In the genomic region with DNA sequence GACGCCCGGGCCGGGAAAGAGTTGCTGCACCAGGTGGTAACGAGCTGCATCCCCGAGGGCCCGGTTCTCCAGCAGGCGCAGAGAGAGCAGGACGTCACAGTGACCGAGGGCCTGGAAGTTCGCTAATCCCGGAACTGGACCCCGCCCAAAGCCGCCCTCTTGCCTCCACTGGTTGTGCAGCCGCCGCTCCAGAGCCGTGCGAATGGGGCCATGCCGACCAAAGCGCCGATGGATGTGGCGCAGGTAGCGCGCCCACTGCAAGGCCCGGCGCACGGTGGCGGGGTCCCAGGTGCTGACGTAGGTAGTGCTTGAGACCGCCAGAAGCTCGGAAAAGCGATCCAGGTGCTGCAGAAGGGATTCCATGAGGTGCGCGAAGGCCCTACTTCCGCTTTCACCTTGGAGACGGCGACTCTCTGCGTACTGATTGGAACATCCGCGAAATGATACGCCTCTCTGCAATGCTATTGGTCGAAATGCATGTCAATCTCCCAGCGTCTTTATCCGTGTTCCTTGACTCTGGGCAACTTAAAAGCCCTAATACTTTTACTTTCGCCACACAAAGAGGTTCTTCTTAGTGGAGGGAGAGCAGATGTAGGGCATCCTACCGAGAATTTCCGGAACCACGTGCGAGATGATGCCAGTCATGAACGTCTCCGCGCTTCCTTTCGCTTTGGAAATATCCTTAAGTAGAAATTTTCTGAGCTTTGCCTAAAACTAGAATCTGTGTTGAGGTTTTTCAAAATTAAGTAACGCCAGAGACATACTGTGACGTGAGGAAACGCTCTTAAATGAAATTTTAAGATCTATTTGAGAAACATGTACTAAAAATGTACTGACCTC, we compare ENCODE assay signal across 1 cellular context.
TF ChIP-seq lines count a peak whose summit lies in the region.

A gene with protein sequence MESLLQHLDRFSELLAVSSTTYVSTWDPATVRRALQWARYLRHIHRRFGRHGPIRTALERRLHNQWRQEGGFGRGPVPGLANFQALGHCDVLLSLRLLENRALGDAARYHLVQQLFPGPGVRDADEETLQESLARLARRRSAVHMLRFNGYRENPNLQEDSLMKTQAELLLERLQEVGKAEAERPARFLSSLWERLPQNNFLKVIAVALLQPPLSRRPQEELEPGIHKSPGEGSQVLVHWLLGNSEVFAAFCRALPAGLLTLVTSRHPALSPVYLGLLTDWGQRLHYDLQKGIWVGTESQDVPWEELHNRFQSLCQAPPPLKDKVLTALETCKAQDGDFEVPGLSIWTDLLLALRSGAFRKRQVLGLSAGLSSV (minus strand): TSS at position 376 of the 840 bp plus-strand sequence. CDS start 13 bp downstream, at position 363.

TF ChIP-seq in HepG2, 621 proteins besides CTCF, POLR2A, EP300 and RAD21 (continued from another document and continues in another):
- TF ChIP-seq, protein P1, sequence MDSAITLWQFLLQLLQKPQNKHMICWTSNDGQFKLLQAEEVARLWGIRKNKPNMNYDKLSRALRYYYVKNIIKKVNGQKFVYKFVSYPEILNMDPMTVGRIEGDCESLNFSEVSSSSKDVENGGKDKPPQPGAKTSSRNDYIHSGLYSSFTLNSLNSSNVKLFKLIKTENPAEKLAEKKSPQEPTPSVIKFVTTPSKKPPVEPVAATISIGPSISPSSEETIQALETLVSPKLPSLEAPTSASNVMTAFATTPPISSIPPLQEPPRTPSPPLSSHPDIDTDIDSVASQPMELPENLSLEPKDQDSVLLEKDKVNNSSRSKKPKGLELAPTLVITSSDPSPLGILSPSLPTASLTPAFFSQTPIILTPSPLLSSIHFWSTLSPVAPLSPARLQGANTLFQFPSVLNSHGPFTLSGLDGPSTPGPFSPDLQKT (CRISPR knock-in tag; IDR thresholded peaks at IDR 0.05; ENCODE audit: borderline replicate concordance): no peak
- TF ChIP-seq ZNF614 (CRISPR knock-in tag; IDR thresholded peaks at IDR 0.05; ENCODE audit: borderline replicate concordance): no peak
- TF ChIP-seq TOPORS (CRISPR knock-in tag; IDR thresholded peaks at IDR 0.05): 0 out of 2 replicates have a peak, but pooled peaks have one; percentile 9
- TF ChIP-seq, protein P2, sequence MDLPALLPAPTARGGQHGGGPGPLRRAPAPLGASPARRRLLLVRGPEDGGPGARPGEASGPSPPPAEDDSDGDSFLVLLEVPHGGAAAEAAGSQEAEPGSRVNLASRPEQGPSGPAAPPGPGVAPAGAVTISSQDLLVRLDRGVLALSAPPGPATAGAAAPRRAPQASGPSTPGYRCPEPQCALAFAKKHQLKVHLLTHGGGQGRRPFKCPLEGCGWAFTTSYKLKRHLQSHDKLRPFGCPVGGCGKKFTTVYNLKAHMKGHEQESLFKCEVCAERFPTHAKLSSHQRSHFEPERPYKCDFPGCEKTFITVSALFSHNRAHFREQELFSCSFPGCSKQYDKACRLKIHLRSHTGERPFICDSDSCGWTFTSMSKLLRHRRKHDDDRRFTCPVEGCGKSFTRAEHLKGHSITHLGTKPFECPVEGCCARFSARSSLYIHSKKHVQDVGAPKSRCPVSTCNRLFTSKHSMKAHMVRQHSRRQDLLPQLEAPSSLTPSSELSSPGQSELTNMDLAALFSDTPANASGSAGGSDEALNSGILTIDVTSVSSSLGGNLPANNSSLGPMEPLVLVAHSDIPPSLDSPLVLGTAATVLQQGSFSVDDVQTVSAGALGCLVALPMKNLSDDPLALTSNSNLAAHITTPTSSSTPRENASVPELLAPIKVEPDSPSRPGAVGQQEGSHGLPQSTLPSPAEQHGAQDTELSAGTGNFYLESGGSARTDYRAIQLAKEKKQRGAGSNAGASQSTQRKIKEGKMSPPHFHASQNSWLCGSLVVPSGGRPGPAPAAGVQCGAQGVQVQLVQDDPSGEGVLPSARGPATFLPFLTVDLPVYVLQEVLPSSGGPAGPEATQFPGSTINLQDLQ (CRISPR knock-in tag; IDR thresholded peaks at IDR 0.05): no peak
- TF ChIP-seq, protein P3, sequence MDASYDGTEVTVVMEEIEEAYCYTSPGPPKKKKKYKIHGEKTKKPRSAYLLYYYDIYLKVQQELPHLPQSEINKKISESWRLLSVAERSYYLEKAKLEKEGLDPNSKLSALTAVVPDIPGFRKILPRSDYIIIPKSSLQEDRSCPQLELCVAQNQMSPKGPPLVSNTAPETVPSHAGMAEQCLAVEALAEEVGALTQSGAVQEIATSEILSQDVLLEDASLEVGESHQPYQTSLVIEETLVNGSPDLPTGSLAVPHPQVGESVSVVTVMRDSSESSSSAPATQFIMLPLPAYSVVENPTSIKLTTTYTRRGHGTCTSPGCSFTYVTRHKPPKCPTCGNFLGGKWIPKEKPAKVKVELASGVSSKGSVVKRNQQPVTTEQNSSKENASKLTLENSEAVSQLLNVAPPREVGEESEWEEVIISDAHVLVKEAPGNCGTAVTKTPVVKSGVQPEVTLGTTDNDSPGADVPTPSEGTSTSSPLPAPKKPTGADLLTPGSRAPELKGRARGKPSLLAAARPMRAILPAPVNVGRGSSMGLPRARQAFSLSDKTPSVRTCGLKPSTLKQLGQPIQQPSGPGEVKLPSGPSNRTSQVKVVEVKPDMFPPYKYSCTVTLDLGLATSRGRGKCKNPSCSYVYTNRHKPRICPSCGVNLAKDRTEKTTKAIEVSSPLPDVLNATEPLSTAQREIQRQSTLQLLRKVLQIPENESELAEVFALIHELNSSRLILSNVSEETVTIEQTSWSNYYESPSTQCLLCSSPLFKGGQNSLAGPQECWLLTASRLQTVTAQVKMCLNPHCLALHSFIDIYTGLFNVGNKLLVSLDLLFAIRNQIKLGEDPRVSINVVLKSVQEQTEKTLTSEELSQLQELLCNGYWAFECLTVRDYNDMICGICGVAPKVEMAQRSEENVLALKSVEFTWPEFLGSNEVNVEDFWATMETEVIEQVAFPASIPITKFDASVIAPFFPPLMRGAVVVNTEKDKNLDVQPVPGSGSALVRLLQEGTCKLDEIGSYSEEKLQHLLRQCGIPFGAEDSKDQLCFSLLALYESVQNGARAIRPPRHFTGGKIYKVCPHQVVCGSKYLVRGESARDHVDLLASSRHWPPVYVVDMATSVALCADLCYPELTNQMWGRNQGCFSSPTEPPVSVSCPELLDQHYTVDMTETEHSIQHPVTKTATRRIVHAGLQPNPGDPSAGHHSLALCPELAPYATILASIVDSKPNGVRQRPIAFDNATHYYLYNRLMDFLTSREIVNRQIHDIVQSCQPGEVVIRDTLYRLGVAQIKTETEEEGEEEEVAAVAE (CRISPR knock-in tag; IDR thresholded peaks at IDR 0.05; ENCODE audit: borderline replicate concordance): peak; percentile 21; the same call in 1 of the 2 replicates
- no peak for TF ChIP-seq SRSF9 (IDR thresholded peaks at IDR 0.05; ENCODE audit: borderline replicate concordance, insufficient read depth, low read depth, low read length, poor library complexity, severe bottlenecking)
- no peak for TF ChIP-seq ZNF616 (CRISPR knock-in tag; IDR thresholded peaks at IDR 0.05; ENCODE audit: low read depth)
- TF ChIP-seq NCOA5 (CRISPR knock-in tag; IDR thresholded peaks at IDR 0.05): no peak
- peak; percentile 62; the same call in 1 of the 2 replicates for TF ChIP-seq KMT2A (CRISPR knock-in tag; IDR thresholded peaks at IDR 0.05)
- TF ChIP-seq, protein P4, sequence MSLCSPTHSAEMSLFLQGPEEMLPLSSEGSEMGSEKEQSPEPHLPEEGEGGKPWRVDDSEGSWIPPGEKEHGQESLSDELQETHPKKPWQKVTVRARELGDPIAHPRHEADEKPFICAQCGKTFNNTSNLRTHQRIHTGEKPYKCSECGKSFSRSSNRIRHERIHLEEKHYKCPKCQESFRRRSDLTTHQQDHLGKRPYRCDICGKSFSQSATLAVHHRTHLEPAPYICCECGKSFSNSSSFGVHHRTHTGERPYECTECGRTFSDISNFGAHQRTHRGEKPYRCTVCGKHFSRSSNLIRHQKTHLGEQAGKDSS (CRISPR knock-in tag; IDR thresholded peaks at IDR 0.05; ENCODE audit: borderline replicate concordance, low read depth): peak; percentile 25; the same call in 1 of the 2 replicates
- TF ChIP-seq, protein P5, sequence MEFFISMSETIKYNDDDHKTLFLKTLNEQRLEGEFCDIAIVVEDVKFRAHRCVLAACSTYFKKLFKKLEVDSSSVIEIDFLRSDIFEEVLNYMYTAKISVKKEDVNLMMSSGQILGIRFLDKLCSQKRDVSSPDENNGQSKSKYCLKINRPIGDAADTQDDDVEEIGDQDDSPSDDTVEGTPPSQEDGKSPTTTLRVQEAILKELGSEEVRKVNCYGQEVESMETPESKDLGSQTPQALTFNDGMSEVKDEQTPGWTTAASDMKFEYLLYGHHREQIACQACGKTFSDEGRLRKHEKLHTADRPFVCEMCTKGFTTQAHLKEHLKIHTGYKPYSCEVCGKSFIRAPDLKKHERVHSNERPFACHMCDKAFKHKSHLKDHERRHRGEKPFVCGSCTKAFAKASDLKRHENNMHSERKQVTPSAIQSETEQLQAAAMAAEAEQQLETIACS (CRISPR knock-in tag; IDR thresholded peaks at IDR 0.05): 0 out of 2 replicates have a peak, but pooled peaks have one; percentile 12
- TF ChIP-seq, protein P6, sequence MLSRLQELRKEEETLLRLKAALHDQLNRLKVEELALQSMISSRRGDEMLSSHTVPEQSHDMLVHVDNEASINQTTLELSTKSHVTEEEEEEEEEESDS (CRISPR knock-in tag; IDR thresholded peaks at IDR 0.05; ENCODE audit: borderline replicate concordance): no peak
- TF ChIP-seq ZNF10 (CRISPR knock-in tag; IDR thresholded peaks at IDR 0.05; ENCODE audit: borderline replicate concordance, low read depth): no peak
- TF ChIP-seq RBAK (CRISPR knock-in tag; IDR thresholded peaks at IDR 0.05): no peak
- TF ChIP-seq SRSF4 (IDR thresholded peaks at IDR 0.05; ENCODE audit: low read depth, low read length, poor library complexity, severe bottlenecking): no peak
- TF ChIP-seq ZNF44 (CRISPR knock-in tag; IDR thresholded peaks at IDR 0.05): peak; percentile 93
- peak; percentile 37 for TF ChIP-seq SRSF1 (optimal IDR thresholded peaks at IDR 0.05; ENCODE audit: low read depth, low read length)
- TF ChIP-seq ZNF224 (CRISPR knock-in tag; IDR thresholded peaks at IDR 0.05): 0 out of 2 replicates have a peak, but pooled peaks have one; percentile 1
- no peak for TF ChIP-seq NFE2L1 (CRISPR knock-in tag; IDR thresholded peaks at IDR 0.05; ENCODE audit: borderline replicate concordance)
- TF ChIP-seq ADNP (CRISPR knock-in tag; IDR thresholded peaks at IDR 0.05): no peak
- peak; percentile 90 for TF ChIP-seq ZNF761 (CRISPR knock-in tag; conservative IDR thresholded peaks at IDR 0.05)
- no peak for TF ChIP-seq SMARCE1 (IDR thresholded peaks at IDR 0.05; ENCODE audit: borderline replicate concordance)
- TF ChIP-seq TEAD2 (CRISPR knock-in tag; IDR thresholded peaks at IDR 0.05): no peak
- TF ChIP-seq CEBPB (IDR thresholded peaks at IDR 0.05; ENCODE audit: borderline replicate concordance, low read depth, low read length): no peak
- no peak for TF ChIP-seq ZNF569 (CRISPR knock-in tag; IDR thresholded peaks at IDR 0.05; ENCODE audit: borderline replicate concordance)
- no peak for TF ChIP-seq ZNF549 (CRISPR knock-in tag; IDR thresholded peaks at IDR 0.05)
- no peak for TF ChIP-seq SAFB2 (CRISPR knock-in tag; IDR thresholded peaks at IDR 0.05; ENCODE audit: borderline replicate concordance, low read depth)
- TF ChIP-seq ZNF788 (CRISPR knock-in tag; IDR thresholded peaks at IDR 0.05; ENCODE audit: borderline replicate concordance): 0 out of 2 replicates have a peak, but pooled peaks have one; percentile 34
- TF ChIP-seq ZFP1 (CRISPR knock-in tag; IDR thresholded peaks at IDR 0.05): 0 out of 2 replicates have a peak, but pooled peaks have one; percentile 48
- peak; percentile 32; the same call in 1 of the 2 replicates for TF ChIP-seq SP4 (CRISPR knock-in tag; IDR thresholded peaks at IDR 0.05)
- no peak for TF ChIP-seq ZNF382 (CRISPR knock-in tag; IDR thresholded peaks at IDR 0.05; ENCODE audit: borderline replicate concordance)
- TF ChIP-seq, protein P7, sequence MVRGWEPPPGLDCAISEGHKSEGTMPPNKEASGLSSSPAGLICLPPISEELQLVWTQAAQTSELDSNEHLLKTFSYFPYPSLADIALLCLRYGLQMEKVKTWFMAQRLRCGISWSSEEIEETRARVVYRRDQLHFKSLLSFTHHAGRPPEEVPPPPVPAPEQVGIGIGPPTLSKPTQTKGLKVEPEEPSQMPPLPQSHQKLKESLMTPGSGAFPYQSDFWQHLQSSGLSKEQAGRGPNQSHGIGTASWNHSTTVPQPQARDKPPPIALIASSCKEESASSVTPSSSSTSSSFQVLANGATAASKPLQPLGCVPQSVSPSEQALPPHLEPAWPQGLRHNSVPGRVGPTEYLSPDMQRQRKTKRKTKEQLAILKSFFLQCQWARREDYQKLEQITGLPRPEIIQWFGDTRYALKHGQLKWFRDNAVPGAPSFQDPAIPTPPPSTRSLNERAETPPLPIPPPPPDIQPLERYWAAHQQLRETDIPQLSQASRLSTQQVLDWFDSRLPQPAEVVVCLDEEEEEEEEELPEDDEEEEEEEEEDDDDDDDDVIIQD (CRISPR knock-in tag; IDR thresholded peaks at IDR 0.05; ENCODE audit: low read depth): no peak
- TF ChIP-seq, protein P8, sequence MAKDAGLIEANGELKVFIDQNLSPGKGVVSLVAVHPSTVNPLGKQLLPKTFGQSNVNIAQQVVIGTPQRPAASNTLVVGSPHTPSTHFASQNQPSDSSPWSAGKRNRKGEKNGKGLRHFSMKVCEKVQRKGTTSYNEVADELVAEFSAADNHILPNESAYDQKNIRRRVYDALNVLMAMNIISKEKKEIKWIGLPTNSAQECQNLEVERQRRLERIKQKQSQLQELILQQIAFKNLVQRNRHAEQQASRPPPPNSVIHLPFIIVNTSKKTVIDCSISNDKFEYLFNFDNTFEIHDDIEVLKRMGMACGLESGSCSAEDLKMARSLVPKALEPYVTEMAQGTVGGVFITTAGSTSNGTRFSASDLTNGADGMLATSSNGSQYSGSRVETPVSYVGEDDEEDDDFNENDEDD (CRISPR knock-in tag; IDR thresholded peaks at IDR 0.05; ENCODE audit: borderline replicate concordance): no peak
- TF ChIP-seq SMAD1 (CRISPR knock-in tag; IDR thresholded peaks at IDR 0.05; ENCODE audit: borderline replicate concordance, low read depth): no peak
- TF ChIP-seq, protein P9, sequence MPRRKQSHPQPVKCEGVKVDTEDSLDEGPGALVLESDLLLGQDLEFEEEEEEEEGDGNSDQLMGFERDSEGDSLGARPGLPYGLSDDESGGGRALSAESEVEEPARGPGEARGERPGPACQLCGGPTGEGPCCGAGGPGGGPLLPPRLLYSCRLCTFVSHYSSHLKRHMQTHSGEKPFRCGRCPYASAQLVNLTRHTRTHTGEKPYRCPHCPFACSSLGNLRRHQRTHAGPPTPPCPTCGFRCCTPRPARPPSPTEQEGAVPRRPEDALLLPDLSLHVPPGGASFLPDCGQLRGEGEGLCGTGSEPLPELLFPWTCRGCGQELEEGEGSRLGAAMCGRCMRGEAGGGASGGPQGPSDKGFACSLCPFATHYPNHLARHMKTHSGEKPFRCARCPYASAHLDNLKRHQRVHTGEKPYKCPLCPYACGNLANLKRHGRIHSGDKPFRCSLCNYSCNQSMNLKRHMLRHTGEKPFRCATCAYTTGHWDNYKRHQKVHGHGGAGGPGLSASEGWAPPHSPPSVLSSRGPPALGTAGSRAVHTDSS (CRISPR knock-in tag; conservative IDR thresholded peaks at IDR 0.05): no peak
- TF ChIP-seq, protein P10, sequence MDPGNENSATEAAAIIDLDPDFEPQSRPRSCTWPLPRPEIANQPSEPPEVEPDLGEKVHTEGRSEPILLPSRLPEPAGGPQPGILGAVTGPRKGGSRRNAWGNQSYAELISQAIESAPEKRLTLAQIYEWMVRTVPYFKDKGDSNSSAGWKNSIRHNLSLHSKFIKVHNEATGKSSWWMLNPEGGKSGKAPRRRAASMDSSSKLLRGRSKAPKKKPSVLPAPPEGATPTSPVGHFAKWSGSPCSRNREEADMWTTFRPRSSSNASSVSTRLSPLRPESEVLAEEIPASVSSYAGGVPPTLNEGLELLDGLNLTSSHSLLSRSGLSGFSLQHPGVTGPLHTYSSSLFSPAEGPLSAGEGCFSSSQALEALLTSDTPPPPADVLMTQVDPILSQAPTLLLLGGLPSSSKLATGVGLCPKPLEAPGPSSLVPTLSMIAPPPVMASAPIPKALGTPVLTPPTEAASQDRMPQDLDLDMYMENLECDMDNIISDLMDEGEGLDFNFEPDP (CRISPR knock-in tag; conservative IDR thresholded peaks at IDR 0.05): no peak
- no peak for TF ChIP-seq SNAI1 (CRISPR knock-in tag; IDR thresholded peaks at IDR 0.05; ENCODE audit: borderline replicate concordance)
- no peak for TF ChIP-seq WIZ (CRISPR knock-in tag; IDR thresholded peaks at IDR 0.05)
- TF ChIP-seq ZMYM4 (CRISPR knock-in tag; IDR thresholded peaks at IDR 0.05): peak; percentile 82
